ENCODE assay signal across 8 cellular contexts in the genomic region with DNA sequence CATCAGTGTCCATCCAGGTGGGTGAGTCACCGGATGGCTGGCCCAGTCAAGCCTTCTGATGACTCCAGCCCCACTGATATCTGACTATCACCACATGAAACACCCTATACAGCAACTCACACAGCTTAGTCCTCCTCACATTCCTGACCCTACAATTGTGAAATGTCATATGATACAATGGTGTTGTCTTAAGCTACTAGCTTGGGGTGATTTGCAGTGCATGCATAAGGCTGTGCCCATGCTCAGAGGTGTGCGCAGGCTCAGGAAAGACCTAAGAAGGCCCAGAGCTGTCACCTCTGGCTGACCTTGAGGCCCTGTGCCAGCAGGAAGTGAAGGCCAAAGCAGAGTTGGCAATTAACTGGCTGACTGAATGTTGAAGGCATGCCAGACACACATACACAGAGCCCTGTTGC. TPM values are rescaled to one million over a fixed set of nuclear protein-coding genes. Genes with fewer than 3 reads are reported as not detected.
DNase-seq lines count a peak whose midpoint lies in the region; ATAC-seq and TF ChIP-seq lines count a peak whose summit lies in the region.

No MANE protein-coding gene starts in this region.

- peak overlapping the region; percentile 34 to 42 for H3K27ac Mint-ChIP-seq in activated naive CD4-positive, alpha-beta T cell treated with anti-CD3 and anti-CD28 coated beads, Interleukin-2, amount 50 U/mL, for 72 hours

- 83 to 85% methylated on average over 2 of the region's 2 CpGs for WGBS in tibial nerve, 2 donors

- H3K4me3 ChIP-seq in BE2C (ENCODE audit: low read depth, low read length) (no peak overlapping the region), HL-60 (replicated peaks; ENCODE audit: insufficient read depth, low read length) (no peak overlapping the region), tibial nerve (no peak overlapping the region)

- H3K36me3 ChIP-seq in BE2C (no peaks in the 10 kb centered on the region), tibial nerve (no peaks in the 10 kb centered on the region)

- TF ChIP-seq CTCF in BE2C (IDR thresholded peaks at IDR 0.05; ENCODE audit: low read depth, low read length) (no peak), HL-60 (IDR thresholded peaks at IDR 0.05; ENCODE audit: insufficient read depth, low read length) (no peak), tibial nerve (IDR thresholded peaks at IDR 0.05) (no peak)

- H3K36me3 Mint-ChIP-seq in activated naive CD4-positive, alpha-beta T cell treated with anti-CD3 and anti-CD28 coated beads, Interleukin-2, amount 50 U/mL, for 72 hours, result no peaks in the 10 kb centered on the region

- H3K27ac ChIP-seq in HL-60 (replicated peaks) (peak overlapping the region; percentile 47), tibial nerve (no peak overlapping the region)

- H3K4me1 ChIP-seq in BE2C (peaks cover 13% of the 10 kb centered on the region), tibial nerve (peaks cover 0 to 24% (median 2%) of the 10 kb centered on the region in 4 donors)

- DNase-seq in BE2C, result peak; percentile 46
- DNase-seq in HL-60 (ENCODE audit: low read depth in 1 of 2, low spot score in 1 of 2), result no peak
- DNase-seq in activated naive CD4-positive, alpha-beta T cell treated with anti-CD3 and anti-CD28 coated beads, Interleukin-2, amount 50 U/mL, for 72 hours (ENCODE audit: low spot score in 2 of 2), result no peak
- peak; percentile 29 for DNase-seq in kidney glomerular epithelial cell (lab: John Stamatoyannopoulos, UW)
- DNase-seq in NK-92 (lab: John Stamatoyannopoulos, UW; ENCODE audit: unreplicated experiment), result no peak
- DNase-seq in tibial nerve (ENCODE audit: low spot score in 2 of 2), result no peak
- DNase-seq in GOT3 (lab: John Stamatoyannopoulos, UW), result no peak

- H3K9me3 Mint-ChIP-seq in activated naive CD4-positive, alpha-beta T cell treated with anti-CD3 and anti-CD28 coated beads, Interleukin-2, amount 50 U/mL, for 72 hours, result no peaks in the 10 kb centered on the region

- TF ChIP-seq POLR2A in tibial nerve (IDR thresholded peaks at IDR 0.05), result no peak

- peak in 1 of 2 donors; percentile 21 for ATAC-seq in activated naive CD4-positive, alpha-beta T cell treated with anti-CD3 and anti-CD28 coated beads, Interleukin-2, amount 50 U/mL, for 72 hours
- ATAC-seq in HG03565 (IDR thresholded peaks at IDR 0.05; ENCODE audit: unreplicated experiment), result no peak

- H3K27me3 ChIP-seq in BE2C (no peaks in the 10 kb centered on the region), HL-60 (ENCODE audit: insufficient read depth, poor library complexity, severe bottlenecking) (no peaks in the 10 kb centered on the region), tibial nerve (no peaks in the 10 kb centered on the region)

- TF ChIP-seq EP300 in tibial nerve (IDR thresholded peaks at IDR 0.05), result no peak

- H3K9me3 ChIP-seq in BE2C (no peaks in the 10 kb centered on the region), tibial nerve (no peaks in the 10 kb centered on the region)

RNA-seq across cellular contexts. Expression of gene SEMA4D, which starts 21.5 kb away (rescaled TPM):
- polyA plus RNA-seq in BE2C (2012; ENCODE audit: insufficient read depth, insufficient read length, low read depth), result 5.2 TPM
- 100 to 1,000 TPM; 211 to 278 TPM for total RNA-seq in activated naive CD4-positive, alpha-beta T cell treated with anti-CD3 and anti-CD28 coated beads, Interleukin-2, amount 50 U/mL, for 72 hours
- 10 to 100 TPM; 13.4 to 27.3 (median 24.8) TPM for total RNA-seq in tibial nerve

Comparison
In these comparisons a context has a peak if more than half of its experiments do, and no peak if none do; other contexts are left out.
1. DNase-seq: peak in BE2C (single experiment) and kidney glomerular epithelial cell (single experiment); none in HL-60 (0 of 2), activated naive CD4-positive, alpha-beta T cell treated with anti-CD3 and anti-CD28 coated beads, Interleukin-2, amount 50 U/mL, for 72 hours (0 of 2), NK-92 (single experiment), tibial nerve (0 of 2) and GOT3 (single experiment).
2. RNA of gene SEMA4D, which starts 21.5 kb away (total RNA-seq): 211 to 278 TPM in activated naive CD4-positive, alpha-beta T cell treated with anti-CD3 and anti-CD28 coated beads, Interleukin-2, amount 50 U/mL, for 72 hours; 13.4 to 27.3 TPM in tibial nerve; every median in the first group is over 4 times any median in the second.